13 cellular contexts compared by ENCODE assay signal in genomic region chr2:127217470-127218325, GRCh38. TPM values are rescaled to one million over a fixed set of nuclear protein-coding genes. Genes with fewer than 3 reads are reported as not detected.
A peak's percentile ranks its signal among the peaks of the same experiment; 100 is the strongest.
DNase-seq lines count a peak whose midpoint lies in the region; ATAC-seq, FAIRE-seq and TF ChIP-seq lines count a peak whose summit lies in the region.
"Had no signal": no experiment of that assay in that cellular context is flagged by ENCODE, and none has a peak within 500 bp of the region (broad histone marks: within the 10 kb centered on the region; RNA-seq: fewer than 3 reads in every experiment).

No MANE protein-coding gene starts in this region.

- CTCF ChIA-PET in HepG2 (lab: Yijun Ruan, JAX; ENCODE audit: low intra/inter-chr PET ratio, low total read pairs), result no interaction called here
- CTCF ChIA-PET in activated B cell treated with CpG ODN at 0.5 μM for 24 hours (lab: Charles Lee), result no interaction called here
- CTCF ChIA-PET in HEK293T (lab: Yijun Ruan, JAX), result interaction anchor here (1.2 kb wide), 1 partner anchor 10 kb away, joined by 3 read pairs; no protein-coding TSS in a partner anchor

- no peak for FAIRE-seq in HepG2 (lab: Jason Lieb, UNC)
- FAIRE-seq in keratinocyte (lab: Jason Lieb, UNC), result peak; percentile 99

- peaks cover 45% of the 10 kb centered on the region for H3K27me3 Mint-ChIP-seq in activated B cell treated with CpG ODN at 0.5 μM for 24 hours
- H3K27me3 Mint-ChIP-seq in T-helper 2 cell treated with Interferon-gamma antibody and Interleukin-4, amounts not matched to agents 5 μg/mL and 100 μg/mL, for 36 hours (ENCODE audit: low read depth), result peaks cover 67% of the 10 kb centered on the region
- H3K27me3 Mint-ChIP-seq in activated T-helper 2 cell treated with anti-CD3 and anti-CD28 coated beads, Interferon-gamma antibody, Interleukin-2, Interleukin-4, amounts not matched to agents 10 μg/mL and 5 μg/mL and 100 μg/mL, durations not matched to agents 14 hours and 24 hours and 36 hours (ENCODE audit: low read depth), result peaks cover 56% of the 10 kb centered on the region

- peaks cover 28% of the 10 kb centered on the region for H3K4me1 Mint-ChIP-seq in activated B cell treated with CpG ODN at 0.5 μM for 24 hours
- H3K4me1 Mint-ChIP-seq in T-helper 2 cell treated with Interferon-gamma antibody and Interleukin-4, amounts not matched to agents 5 μg/mL and 100 μg/mL, for 36 hours (ENCODE audit: low read depth), result peaks cover 4% of the 10 kb centered on the region
- peaks cover 8% of the 10 kb centered on the region for H3K4me1 Mint-ChIP-seq in activated T-helper 2 cell treated with anti-CD3 and anti-CD28 coated beads, Interferon-gamma antibody, Interleukin-2, Interleukin-4, amounts not matched to agents 10 μg/mL and 5 μg/mL and 100 μg/mL, durations not matched to agents 14 hours and 24 hours and 36 hours (ENCODE audit: low read depth)

- H4K20me1 ChIP-seq in HepG2 (ENCODE audit: insufficient read depth, low read length) (no peaks in the 10 kb centered on the region), keratinocyte (ENCODE audit: control insufficient read depth, extremely low read depth, insufficient read depth, low read length) (no peaks in the 10 kb centered on the region)

- H3K4me2 ChIP-seq in HepG2 (ENCODE audit: low read depth, low read length) (no peak overlapping the region), keratinocyte (ENCODE audit: control insufficient read depth, extremely low read depth, insufficient read depth, low read depth, low read length) (peak overlapping the region; percentile 77)

- BruUV-seq in HepG2 (replicated peaks; lab: Mats Ljungman, UMichigan), result no TSS peak

- dilution Hi-C loops in keratinocyte (cut with MboI; ENCODE audit: extremely low pct_ligation_motif_present, low sequenced_read_pairs), result no loop called here

- in situ Hi-C loops in HepG2 (cut with HindIII; ENCODE audit: extremely low pct_ligation_motif_present, low pct_unique_long_range_greater_than_20kb), result no loop called here

- H3K27ac ChIP-seq in HepG2 (ENCODE audit: extremely low read length, insufficient read depth, low read length) (no peak overlapping the region), right lobe of liver (no peak overlapping the region), keratinocyte (ENCODE audit: control insufficient read depth, insufficient read depth, low read length) (peak overlapping the region; percentile 93), urinary bladder (ENCODE audit: low read depth) (peak overlapping the region; percentile 53)
- H3K27ac ChIP-seq: lower lobe of right lung had no signal

- H3K9me3 Mint-ChIP-seq in activated B cell treated with CpG ODN at 0.5 μM for 24 hours, result peaks cover 2% of the 10 kb centered on the region
- H3K9me3 Mint-ChIP-seq in T-helper 2 cell treated with Interferon-gamma antibody and Interleukin-4, amounts not matched to agents 5 μg/mL and 100 μg/mL, for 36 hours, result no peaks in the 10 kb centered on the region
- H3K9me3 Mint-ChIP-seq in activated T-helper 2 cell treated with anti-CD3 and anti-CD28 coated beads, Interferon-gamma antibody, Interleukin-2, Interleukin-4, amounts not matched to agents 10 μg/mL and 5 μg/mL and 100 μg/mL, durations not matched to agents 14 hours and 24 hours and 36 hours, result no peaks in the 10 kb centered on the region

- TF ChIP-seq CTCF in HepG2 (CRISPR knock-in tag; IDR thresholded peaks at IDR 0.05), result no peak
- no peak for TF ChIP-seq CTCF in right lobe of liver (IDR thresholded peaks at IDR 0.05)
- TF ChIP-seq CTCF in activated B cell treated with CpG ODN at 0.5 μM for 24 hours (IDR thresholded peaks at IDR 0.05), result no peak
- TF ChIP-seq CTCF in keratinocyte (optimal IDR thresholded peaks at IDR 0.05 in 1 of 3, IDR thresholded peaks at IDR 0.05 in 1 of 3, conservative IDR thresholded peaks at IDR 0.05 in 1 of 3; ENCODE audit: extremely low read depth in 1 of 3, insufficient read depth in 2 of 3, low read length in 3 of 3), result no peak

- peak overlapping the region; percentile 24 for H3K4me3 Mint-ChIP-seq in activated B cell treated with CpG ODN at 0.5 μM for 24 hours
- no peak overlapping the region for H3K4me3 Mint-ChIP-seq in T-helper 2 cell treated with Interferon-gamma antibody and Interleukin-4, amounts not matched to agents 5 μg/mL and 100 μg/mL, for 36 hours
- H3K4me3 Mint-ChIP-seq in activated T-helper 2 cell treated with anti-CD3 and anti-CD28 coated beads, Interferon-gamma antibody, Interleukin-2, Interleukin-4, amounts not matched to agents 10 μg/mL and 5 μg/mL and 100 μg/mL, durations not matched to agents 14 hours and 24 hours and 36 hours (ENCODE audit: low read depth), result no peak overlapping the region

- TF ChIP-seq EP300 in HepG2 (IDR thresholded peaks at IDR 0.05; ENCODE audit: low read depth in 2 of 2, low read length in 2 of 2) (no peak), HepG2 (CRISPR knock-in tag; IDR thresholded peaks at IDR 0.05; ENCODE audit: borderline replicate concordance) (no peak)

- intact Hi-C loops in HepG2 (cut with micrococcal nuclease; ENCODE audit: unreplicated experiment), result no loop called here
- intact Hi-C loops in right lobe of liver (cut with DNase I), result no loop called here
- intact Hi-C loops in activated B cell treated with CpG ODN at 0.5 μM for 24 hours (cut with micrococcal nuclease), result no loop called here
- intact Hi-C loops in activated T-helper 2 cell treated with anti-CD3 and anti-CD28 coated beads, Interferon-gamma antibody, Interleukin-2, Interleukin-4, amounts not matched to agents 10 μg/mL and 5 μg/mL and 100 μg/mL, durations not matched to agents 14 hours and 24 hours and 36 hours (cut with micrococcal nuclease), result no loop called here

- no peaks in the 10 kb centered on the region for H3K36me3 ChIP-seq in HepG2 (replicated peaks in 1 of 2; ENCODE audit: control insufficient read depth in 1 of 2, insufficient read depth in 2 of 2, low read length in 2 of 2)
- no peaks in the 10 kb centered on the region for H3K36me3 ChIP-seq in right lobe of liver
- H3K36me3 ChIP-seq in keratinocyte (ENCODE audit: control insufficient read depth in 2 of 2, extremely low read depth in 1 of 2, insufficient read depth in 2 of 2, low read length in 2 of 2), result no peaks in the 10 kb centered on the region
- H3K36me3 ChIP-seq in urinary bladder (ENCODE audit: insufficient read depth), result no peaks in the 10 kb centered on the region
- H3K36me3 ChIP-seq: lower lobe of right lung had no signal

- H3K9ac ChIP-seq in HepG2 (ENCODE audit: insufficient read depth, low read depth, low read length), result no peak overlapping the region
- H3K9ac ChIP-seq in keratinocyte (ENCODE audit: control insufficient read depth, extremely low read depth, insufficient read depth, low read length), result peak overlapping the region; percentile 93

- TF ChIP-seq RAD21 in HepG2 (CRISPR knock-in tag; IDR thresholded peaks at IDR 0.05), result no peak

- no peaks in the 10 kb centered on the region for H3K36me3 Mint-ChIP-seq in activated B cell treated with CpG ODN at 0.5 μM for 24 hours (ENCODE audit: low read depth)
- H3K36me3 Mint-ChIP-seq in T-helper 2 cell treated with Interferon-gamma antibody and Interleukin-4, amounts not matched to agents 5 μg/mL and 100 μg/mL, for 36 hours (ENCODE audit: low read depth), result peaks cover 2% of the 10 kb centered on the region
- peaks cover 3% of the 10 kb centered on the region for H3K36me3 Mint-ChIP-seq in activated T-helper 2 cell treated with anti-CD3 and anti-CD28 coated beads, Interferon-gamma antibody, Interleukin-2, Interleukin-4, amounts not matched to agents 10 μg/mL and 5 μg/mL and 100 μg/mL, durations not matched to agents 14 hours and 24 hours and 36 hours (ENCODE audit: low read depth)

- no peak for DNase-seq in HepG2 (ENCODE audit: low spot score)
- no peak for DNase-seq in right lobe of liver
- no peak for DNase-seq in activated B cell treated with CpG ODN at 0.5 μM for 24 hours
- peak; percentile 79 for DNase-seq in keratinocyte (ENCODE audit: low read depth, low spot score)
- DNase-seq in HEK293T (ENCODE audit: extremely low spot score), result no peak
- DNase-seq in T-helper 2 cell treated with Interferon-gamma antibody and Interleukin-4, amounts not matched to agents 5 μg/mL and 100 μg/mL, for 36 hours (ENCODE audit: low spot score), result no peak
- DNase-seq in activated T-helper 2 cell treated with anti-CD3 and anti-CD28 coated beads, Interferon-gamma antibody, Interleukin-2, Interleukin-4, amounts not matched to agents 10 μg/mL and 5 μg/mL and 100 μg/mL, durations not matched to agents 14 hours and 24 hours and 36 hours (ENCODE audit: low spot score), result no peak
- DNase-seq: C1 segment of cervical spinal cord; effector memory CD4-positive, alpha-beta T cell; lower lobe of right lung; MV-4-11; RPMI8226 had no signal

- 0 out of 3 replicates have a peak, but pooled peaks have one; percentile 10 for ATAC-seq in HepG2
- no peak for ATAC-seq in right lobe of liver
- ATAC-seq in activated B cell treated with CpG ODN at 0.5 μM for 24 hours (ENCODE audit: low read depth), result no peak

- H3K27ac Mint-ChIP-seq in activated B cell treated with CpG ODN at 0.5 μM for 24 hours, result no peak overlapping the region
- no peak overlapping the region for H3K27ac Mint-ChIP-seq in T-helper 2 cell treated with Interferon-gamma antibody and Interleukin-4, amounts not matched to agents 5 μg/mL and 100 μg/mL, for 36 hours
- no peak overlapping the region for H3K27ac Mint-ChIP-seq in activated T-helper 2 cell treated with anti-CD3 and anti-CD28 coated beads, Interferon-gamma antibody, Interleukin-2, Interleukin-4, amounts not matched to agents 10 μg/mL and 5 μg/mL and 100 μg/mL, durations not matched to agents 14 hours and 24 hours and 36 hours

- H3K4me3 ChIP-seq in HepG2 (replicated peaks in 1 of 3; ENCODE audit: insufficient read depth in 1 of 3, low read depth in 2 of 3, low read length in 3 of 3) (no peak overlapping the region), right lobe of liver (no peak overlapping the region), keratinocyte (ENCODE audit: control insufficient read depth in 2 of 3, extremely low read depth in 1 of 3, insufficient read depth in 2 of 3, low read depth in 1 of 3, low read length in 3 of 3) (peak overlapping the region; percentile 77 to 89 (median 89)), urinary bladder (ENCODE audit: low read depth, low read length) (no peak overlapping the region)

- TF ChIP-seq POLR2A in HepG2 (IDR thresholded peaks at IDR 0.05; ENCODE audit: insufficient read depth in 1 of 2, low read depth in 2 of 2, low read length in 2 of 2), result no peak
- TF ChIP-seq POLR2A in right lobe of liver (IDR thresholded peaks at IDR 0.05), result no peak

- H3K79me2 ChIP-seq in HepG2 (ENCODE audit: insufficient read depth, low read length) (no peaks in the 10 kb centered on the region), keratinocyte (ENCODE audit: control insufficient read depth, insufficient read depth, low read length) (peaks cover 18% of the 10 kb centered on the region)

- H3K4me1 ChIP-seq in HepG2 (ENCODE audit: insufficient read depth, low read length) (peaks cover 10% of the 10 kb centered on the region), right lobe of liver (peaks cover 0 to 12% (median 4%) of the 10 kb centered on the region in 4 donors), keratinocyte (ENCODE audit: control insufficient read depth, extremely low read depth, insufficient read depth, low read length) (peaks cover 32% of the 10 kb centered on the region), urinary bladder (ENCODE audit: insufficient read depth) (no peaks in the 10 kb centered on the region)

- H3K9me1 ChIP-seq in keratinocyte (ENCODE audit: control insufficient read depth, extremely low read depth, insufficient read depth, low read length), result no peaks in the 10 kb centered on the region

- H2AFZ ChIP-seq in HepG2 (ENCODE audit: low read length) (no peak overlapping the region), keratinocyte (ENCODE audit: control insufficient read depth, low read length) (no peak overlapping the region)

- 52% methylated on average over 14 of the region's 14 CpGs for WGBS in HepG2 (ENCODE audit: low lambda C conversion rate)
- WGBS in right lobe of liver (ENCODE audit: insufficient coverage, low coverage, low lambda C conversion rate, missing lambda C conversion rate), result 79% methylated on average over 10 of the region's 14 CpGs
- WGBS in urinary bladder, result 84% methylated on average over 14 of the region's 14 CpGs

- POLR2A ChIA-PET in HepG2 (lab: Yijun Ruan, JAX), result no interaction called here
- POLR2A ChIA-PET in activated B cell treated with CpG ODN at 0.5 μM for 24 hours (lab: Charles Lee), result no interaction called here
- POLR2A ChIA-PET in HEK293T (lab: Yijun Ruan, JAX), result interaction anchor here (0.5 to 1.0 kb wide), 3 partner anchors 76 to 309 kb away, joined by 3 to 6 read pairs (median 3); partner anchors contain the start of genes ERCC3 and IWS1

- H3K9me3 ChIP-seq in HepG2 (ENCODE audit: low read length) (no peaks in the 10 kb centered on the region), right lobe of liver (no peaks in the 10 kb centered on the region), keratinocyte (ENCODE audit: control insufficient read depth, low read depth, low read length) (no peaks in the 10 kb centered on the region)

- H3K27me3 ChIP-seq in HepG2 (ENCODE audit: control insufficient read depth in 1 of 2, insufficient read depth in 2 of 2, low read length in 2 of 2) (peaks cover 18 to 59% of the 10 kb centered on the region in 2 experiments), right lobe of liver (peaks cover 0 to 3% of the 10 kb centered on the region in 2 donors), keratinocyte (ENCODE audit: control insufficient read depth, extremely low read depth, insufficient read depth, low read length) (no peaks in the 10 kb centered on the region)

RNA-seq across cellular contexts. Expression of gene CYP27C1, which starts 2.4 kb away (rescaled TPM):
- total RNA-seq in HepG2 (2016; rRNA removed; fragmentation: Illumina TruSeq; extraction: Trizol) (not detected in 2 replicates), right lobe of liver (under 1 TPM in 1 of 6 experiments, not detected in 5; 0.05 TPM), activated B cell treated with CpG ODN at 0.5 μM for 24 hours (not detected in 2 replicates), urinary bladder (7.8 TPM)
- total RNA-seq in HepG2 (2016; cell fraction: cytosol; rRNA removed; fragmentation: Illumina TruSeq; extraction: Trizol; ENCODE audit: low read depth), result not detected in 2 replicates
- not detected in 2 replicates for total RNA-seq in HepG2 (2016; cell fraction: insoluble cytoplasmic fraction; rRNA removed; fragmentation: Illumina TruSeq; extraction: Trizol)
- not detected in 2 replicates for total RNA-seq in HepG2 (2016; cell fraction: membrane; rRNA removed; fragmentation: Illumina TruSeq; extraction: Trizol)
- total RNA-seq in HepG2 (2016; cell fraction: nucleus; rRNA removed; fragmentation: Illumina TruSeq; extraction: Trizol), result not detected in 2 replicates
- polyA plus RNA-seq in HepG2 (2011; rRNA removed) (not detected in 2 replicates), keratinocyte (3.1 to 7.9 TPM (median 6.1 TPM) in 3 replicates), urinary bladder (0.70 TPM)
- not detected in 2 replicates for polyA plus RNA-seq in HepG2 (2011; cell fraction: cytosol; rRNA removed)
- polyA plus RNA-seq in HepG2 (2011; cell fraction: nucleus; rRNA removed), result not detected in 2 replicates
- polyA plus RNA-seq in HepG2 (2012), result not detected in 2 replicates
- polyA plus RNA-seq in HepG2 (2016; cell fraction: cytosol; fragmentation: Illumina TruSeq; extraction: Trizol; ENCODE audit: low read depth), result not detected in 2 replicates
- not detected in 2 replicates for polyA plus RNA-seq in HepG2 (2016; cell fraction: insoluble cytoplasmic fraction; fragmentation: Illumina TruSeq; extraction: Trizol; ENCODE audit: low read depth)
- not detected in 2 replicates for polyA plus RNA-seq in HepG2 (2016; cell fraction: membrane; fragmentation: Illumina TruSeq; extraction: Trizol; ENCODE audit: low read depth)
- polyA plus RNA-seq in HepG2 (2016; cell fraction: nucleus; fragmentation: Illumina TruSeq; extraction: Trizol; ENCODE audit: insufficient read depth, low read depth), result not detected in 2 replicates
- polyA minus RNA-seq in HepG2 (2011; rRNA and poly(A)+ RNA removed; ENCODE audit: low replicate concordance), result not detected in 2 replicates
- not detected in 2 replicates for polyA minus RNA-seq in HepG2 (2011; cell fraction: cytosol; rRNA and poly(A)+ RNA removed)
- polyA minus RNA-seq in HepG2 (2011; cell fraction: nucleus; rRNA and poly(A)+ RNA removed), result not detected in 2 replicates
- 2.2 TPM for polyA plus RNA-seq in keratinocyte (2011; ENCODE audit: low read depth)
- polyA plus RNA-seq in keratinocyte (2011; cell fraction: cytosol; rRNA removed), result 4.0 and 4.8 TPM in 2 replicates
- 10.8 and 12.3 TPM in 2 replicates for polyA plus RNA-seq in keratinocyte (2011; cell fraction: nucleus; rRNA removed)
- polyA plus RNA-seq in keratinocyte (2012; ENCODE audit: low replicate concordance), result 2.3 and 7.4 TPM in 2 replicates
- 2.9 to 6.9 TPM (median 4.4 TPM) in 3 replicates for polyA minus RNA-seq in keratinocyte
- 1.3 TPM for polyA minus RNA-seq in keratinocyte (2011; cell fraction: cytosol; rRNA and poly(A)+ RNA removed)
- 1.6 and 3.5 TPM in 2 replicates for polyA minus RNA-seq in keratinocyte (2011; cell fraction: nucleus; rRNA and poly(A)+ RNA removed)
- not detected in 2 replicates for total RNA-seq in activated T-helper 2 cell treated with anti-CD3 and anti-CD28 coated beads, Interferon-gamma antibody, Interleukin-2, Interleukin-4, amounts not matched to agents 10 μg/mL and 5 μg/mL and 100 μg/mL, durations not matched to agents 14 hours and 24 hours and 36 hours
- total RNA-seq: lower lobe of right lung had no signal

Comparison
In these comparisons a context has a peak if more than half of its experiments do, and no peak if none do; other contexts are left out.
1. H3K27ac ChIP-seq: peak in keratinocyte (single experiment) and urinary bladder (single experiment); none in HepG2 (single experiment) and right lobe of liver (0 of 3).
2. H3K4me3 ChIP-seq: peak in keratinocyte (3 of 3); none in HepG2 (0 of 3), right lobe of liver (0 of 3) and urinary bladder (single experiment).